8 cellular contexts compared by ENCODE assay signal in the genomic region with DNA sequence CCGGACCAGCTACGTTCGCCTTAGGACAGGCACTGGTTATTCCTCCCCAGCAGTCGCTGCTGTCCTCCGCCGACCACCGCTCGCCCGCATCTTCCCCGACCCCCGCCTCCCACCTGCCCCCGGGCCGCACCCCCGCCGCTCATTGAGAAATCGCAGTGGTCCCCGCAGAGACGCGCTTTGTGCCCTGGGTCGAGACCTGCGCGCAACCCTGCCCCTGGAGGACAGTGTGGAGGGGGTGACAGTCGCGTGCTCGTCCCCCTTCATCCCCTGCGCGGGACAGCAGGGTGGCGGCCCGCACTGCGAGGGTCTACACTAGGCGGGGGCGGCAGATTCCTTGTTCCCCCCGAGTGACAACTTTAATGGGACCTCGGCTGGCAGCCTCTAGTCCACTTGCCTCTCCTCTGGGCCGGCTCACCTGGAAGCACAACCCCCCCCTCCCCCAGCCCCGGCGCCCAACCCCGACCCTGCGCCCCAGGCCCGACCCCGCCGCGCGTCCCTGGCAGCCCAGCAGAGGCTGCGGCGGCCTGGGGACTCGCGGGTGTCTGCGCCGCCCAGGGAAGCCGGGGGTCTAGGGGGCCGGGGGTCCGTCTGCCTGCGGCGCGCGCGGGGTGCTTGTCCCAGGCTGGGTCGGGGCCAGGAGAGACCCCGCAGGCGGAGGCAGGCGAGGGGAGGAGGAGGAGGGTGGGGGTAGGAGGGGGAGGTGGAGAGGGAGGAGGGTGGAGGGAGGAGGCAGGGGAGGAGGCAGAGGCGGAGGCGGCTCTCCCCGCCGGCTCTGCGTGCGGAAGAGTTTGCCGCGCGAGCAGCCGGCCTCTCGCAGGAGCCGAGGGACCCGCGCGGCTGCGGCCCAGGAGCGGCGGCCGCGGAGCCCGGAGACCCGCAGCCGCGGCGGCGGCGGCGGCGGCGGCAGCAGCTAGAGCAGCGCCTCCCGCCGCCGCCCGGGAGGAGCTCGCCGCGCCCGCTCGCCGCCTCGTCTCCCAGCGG. TPM values are rescaled to one million over a fixed set of nuclear protein-coding genes. Genes with fewer than 3 reads are reported as not detected.
DNase-seq lines count a peak whose midpoint lies in the region; ATAC-seq and TF ChIP-seq lines count a peak whose summit lies in the region.

TSS of gene NPAS2 (plus strand) at position 775 of the 981 bp plus-strand sequence. CDS start 84,616 bp downstream, outside the sequence.

- intact Hi-C loops in Panc1 (cut with micrococcal nuclease; ENCODE audit: unreplicated experiment) (loop anchor here (5.0 kb wide), 3 partner anchors 87 to 207 kb away; no protein-coding TSS in a partner anchor), breast epithelium (cut with DNase I; ENCODE audit: low total_unique reads) (no loop called here)

- TF ChIP-seq CTCF in Panc1 (IDR thresholded peaks at IDR 0.05) (no peak; the same call in 1 of the 2 replicates), breast epithelium (IDR thresholded peaks at IDR 0.05) (no peak), smooth muscle cell (IDR thresholded peaks at IDR 0.05; ENCODE audit: borderline replicate concordance, insufficient read depth, poor library complexity, severe bottlenecking) (no peak)

- peaks cover 36% of the 10 kb centered on the region for H4K20me1 ChIP-seq in smooth muscle cell (ENCODE audit: low read depth)

- H3K27me3 ChIP-seq in Panc1 (ENCODE audit: control insufficient read depth, insufficient read depth, low read length), result no peaks in the 10 kb centered on the region
- H3K27me3 ChIP-seq in breast epithelium, result no peaks in the 10 kb centered on the region
- H3K27me3 ChIP-seq in smooth muscle cell (ENCODE audit: low read depth), result no peaks in the 10 kb centered on the region

- BruUV-seq in Panc1 (replicated peaks; lab: Mats Ljungman, UMichigan), result no TSS peak

- POLR2A ChIA-PET in Panc1 (lab: Charles Lee), result interaction anchor here (0.7 kb wide), 2 partner anchors 326 to 337 kb away, joined by 3 to 5 read pairs; no protein-coding TSS in a partner anchor

- 1% methylated on average over 52 of the region's 105 CpGs for WGBS in smooth muscle cell (ENCODE audit: low lambda C conversion rate)

- H3K4me3 ChIP-seq in Panc1 (ENCODE audit: low read depth in 2 of 2, low read length in 2 of 2), result peak within 1 kb of the TSS; percentile 77 to 92
- peak within 1 kb of the TSS; percentile 74 to 94 (median 82) for H3K4me3 ChIP-seq in breast epithelium
- H3K4me3 ChIP-seq in smooth muscle cell, result peak within 1 kb of the TSS; percentile 89

- H3K9me3 ChIP-seq in ES-I3 (ENCODE audit: control insufficient read depth, insufficient read depth, low read length) (no peaks in the 10 kb centered on the region), Panc1 (ENCODE audit: control insufficient read depth, insufficient read depth, low read depth, low read length) (no peaks in the 10 kb centered on the region), breast epithelium (no peaks in the 10 kb centered on the region), smooth muscle cell (replicated peaks; ENCODE audit: low read depth) (no peaks in the 10 kb centered on the region)

- peaks cover 6% of the 10 kb centered on the region for H3F3A ChIP-seq in smooth muscle cell (ENCODE audit: low read depth)

- H3K4me1 ChIP-seq in ES-I3 (ENCODE audit: insufficient read depth, low read length) (no peaks in the 10 kb centered on the region), Panc1 (ENCODE audit: control insufficient read depth, insufficient read depth, low read length) (peaks cover 35% of the 10 kb centered on the region), breast epithelium (no peaks in the 10 kb centered on the region), smooth muscle cell (ENCODE audit: low read depth) (peaks cover 22% of the 10 kb centered on the region)

- H3K27ac ChIP-seq in Panc1 (ENCODE audit: low read length) (peak within 1 kb of the TSS; percentile 84), breast epithelium (peak within 1 kb of the TSS; percentile 93 to 95), smooth muscle cell (ENCODE audit: low read depth) (peak within 1 kb of the TSS; percentile 96)

- in situ Hi-C loops in Panc1 (cut with HindIII; ENCODE audit: low pct_unique_long_range_greater_than_20kb, low sequenced_read_pairs), result no loop called here

- peaks cover 44% of the 10 kb centered on the region for H3K79me2 ChIP-seq in smooth muscle cell (ENCODE audit: low read depth)

- H3K36me3 ChIP-seq in ES-I3 (ENCODE audit: insufficient read depth, low read length) (no peaks in the 10 kb centered on the region), Panc1 (ENCODE audit: control insufficient read depth, insufficient read depth, low read length) (no peaks in the 10 kb centered on the region; the same call in 1 of the 2 replicates), breast epithelium (no peaks in the 10 kb centered on the region), smooth muscle cell (ENCODE audit: low read depth) (no peaks in the 10 kb centered on the region)

- CTCF ChIA-PET in Panc1 (lab: Charles Lee), result no interaction called here

- DNase-seq in Panc1 (ENCODE audit: low read depth, low spot score), result no peak
- DNase-seq in breast epithelium (ENCODE audit: low spot score in 2 of 2), result peak in 1 of 2 donors; percentile 30
- peak; percentile 69 for DNase-seq in islet precursor cell
- DNase-seq in smooth muscle cell (lab: John Stamatoyannopoulos, UW; ENCODE audit: unreplicated experiment), result no peak
- no peak for DNase-seq in OCI-M2 (lab: John Stamatoyannopoulos, UW; ENCODE audit: unreplicated experiment)
- DNase-seq in activated effector memory CD4-positive, alpha-beta T cell treated with Interleukin-2 at 50 U/mL for 16 hours, result no peak
- no peak for DNase-seq in hippocampal formation (lab: John Stamatoyannopoulos, UW)

- TF ChIP-seq POLR2A in breast epithelium (IDR thresholded peaks at IDR 0.05), result no peak

- H3K9ac ChIP-seq in ES-I3 (ENCODE audit: low read depth, low read length), result peak within 1 kb of the TSS; percentile 67
- peak within 1 kb of the TSS; percentile 93 for H3K9ac ChIP-seq in smooth muscle cell (ENCODE audit: low read depth)

- peak within 1 kb of the TSS; percentile 98 for H3K4me2 ChIP-seq in smooth muscle cell

- peak; percentile 78 for ATAC-seq in Panc1

- H2AFZ ChIP-seq in smooth muscle cell (ENCODE audit: low read depth), result peak within 1 kb of the TSS; percentile 57

RNA-seq across cellular contexts. Expression of gene NPAS2, which starts in this region (rescaled TPM):
- total RNA-seq in Panc1 (2021; ENCODE audit: unreplicated experiment) (72.8 TPM), breast epithelium (10 to 100 TPM in 2 of 3 donors, 1 to 10 TPM in 1; 6.2 to 42.3 (median 22.5) TPM), smooth muscle cell (10.8 and 20.7 TPM in 2 replicates)
- 140 TPM for polyA plus RNA-seq in Panc1 (2012; ENCODE audit: insufficient read length)
- 20.2 and 24.3 TPM in 2 replicates for polyA plus RNA-seq in smooth muscle cell
